In the genomic region with DNA sequence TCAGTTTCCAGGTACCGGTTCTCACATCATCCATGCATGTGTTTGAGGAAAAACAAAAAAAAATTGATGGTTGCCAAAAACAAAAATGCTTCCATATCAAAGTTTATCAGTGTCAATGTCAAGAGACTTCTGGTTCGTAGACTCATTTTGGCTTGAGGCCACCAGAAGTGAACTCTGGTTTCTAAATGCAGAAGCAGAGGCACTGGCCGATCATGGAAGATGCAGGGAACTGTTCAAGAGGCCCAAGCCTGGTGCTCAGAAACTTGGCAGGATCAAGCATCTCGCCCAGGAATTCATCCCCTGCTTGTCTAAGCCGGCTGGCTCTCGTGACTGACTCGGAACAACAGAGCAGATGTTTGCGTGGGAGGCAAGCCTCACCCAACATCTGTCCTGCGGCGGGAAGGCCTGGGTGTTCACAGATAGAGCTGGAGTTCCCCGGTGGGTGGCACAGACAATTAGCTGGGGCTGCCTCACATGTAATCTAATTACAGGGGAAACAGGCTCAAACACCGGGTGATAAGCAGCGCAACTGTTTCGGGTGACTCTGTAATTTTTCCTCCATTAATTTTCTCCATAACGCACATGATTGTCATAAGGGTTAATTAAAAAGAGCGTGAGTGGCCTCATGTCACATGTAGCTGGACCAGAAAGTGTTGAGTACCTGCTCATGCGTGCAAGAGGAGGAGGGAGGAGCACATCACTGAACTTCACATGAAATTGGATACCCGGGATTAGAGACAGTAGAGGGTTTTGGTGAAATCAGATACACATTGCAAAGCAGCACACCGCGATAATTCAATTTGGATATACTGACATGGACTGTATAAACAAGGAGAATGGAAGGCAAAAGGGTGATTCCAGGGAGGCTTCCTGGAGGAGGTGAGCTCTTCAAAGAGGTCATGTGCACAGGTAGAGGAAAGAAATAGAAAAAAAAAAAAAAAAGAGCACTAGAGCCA, we compare ENCODE assay signal across 8 cellular contexts.
DNase-seq lines count a peak whose midpoint lies in the region; ATAC-seq and TF ChIP-seq lines count a peak whose summit lies in the region.

No MANE protein-coding gene starts in this region.

- peaks cover 76% of the 10 kb centered on the region for H3K4me1 Mint-ChIP-seq in osteocyte (ENCODE audit: unreplicated experiment)

- TF ChIP-seq POLR2A in vagina (IDR thresholded peaks at IDR 0.05) = no peak

- H3K9me3 Mint-ChIP-seq in osteocyte (ENCODE audit: unreplicated experiment) = no peaks in the 10 kb centered on the region

- H3K27me3 ChIP-seq in vagina = no peaks in the 10 kb centered on the region
- no peaks in the 10 kb centered on the region for H3K27me3 ChIP-seq in PC-9 (ENCODE audit: insufficient read depth, low read depth)

- no peak overlapping the region for H3K4me2 ChIP-seq in PC-9

- H3K79me2 ChIP-seq in PC-9 (ENCODE audit: low read depth) = no peaks in the 10 kb centered on the region

- H3K4me1 ChIP-seq in vagina = peaks cover 65% of the 10 kb centered on the region
- H3K4me1 ChIP-seq in PC-9 (replicated peaks; ENCODE audit: insufficient read depth) = no peaks in the 10 kb centered on the region

- no peaks in the 10 kb centered on the region for H3K36me3 Mint-ChIP-seq in osteocyte (ENCODE audit: unreplicated experiment)

- no peak overlapping the region for H2AFZ ChIP-seq in PC-9

- peak; percentile 61 to 74 for ATAC-seq in activated CD4-positive, CD25-positive, alpha-beta regulatory T cell treated with anti-CD3 and anti-CD28 coated beads, Interleukin-2, amount 50 U/mL, for 24 hours

- no peak for DNase-seq in activated CD4-positive, CD25-positive, alpha-beta regulatory T cell (lab: John Stamatoyannopoulos, UW)
- DNase-seq in NCI-H128 (lab: John Stamatoyannopoulos, UW; ENCODE audit: unreplicated experiment) (peak; percentile 66), UCSD-AML1 (lab: John Stamatoyannopoulos, UW; ENCODE audit: unreplicated experiment) (peak; percentile 94), epidermal melanocyte (ENCODE audit: insufficient read length, low spot score) (peak; percentile 82), osteocyte (ENCODE audit: extremely low spot score, unreplicated experiment) (peak; percentile 89), vagina (ENCODE audit: extremely low spot score in 2 of 2) (peak in 1 of 2 donors; percentile 94), PC-9 (no peak)

- no peak overlapping the region for H3K4me3 Mint-ChIP-seq in osteocyte (ENCODE audit: unreplicated experiment)

- no peaks in the 10 kb centered on the region for H3K9me3 ChIP-seq in vagina
- no peaks in the 10 kb centered on the region for H3K9me3 ChIP-seq in PC-9 (ENCODE audit: insufficient read depth, low read depth)

- BruUV-seq in PC-9 (replicated peaks; lab: Mats Ljungman, UMichigan) = no TSS peak

- H3K4me3 ChIP-seq in vagina (no peak overlapping the region), PC-9 (no peak overlapping the region)

- CTCF ChIA-PET in PC-9 (lab: Charles Lee) = no interaction called here

- no peaks in the 10 kb centered on the region for H4K20me1 ChIP-seq in PC-9 (ENCODE audit: insufficient read depth)

- no peaks in the 10 kb centered on the region for H3K36me3 ChIP-seq in vagina
- H3K36me3 ChIP-seq in PC-9 (ENCODE audit: low read depth) = no peaks in the 10 kb centered on the region

- intact Hi-C loops in vagina (cut with DNase I) = loop anchor here (10.0 kb wide), 1 partner anchor 61 kb away; no protein-coding TSS in a partner anchor
- intact Hi-C loops in PC-9 (cut with micrococcal nuclease; ENCODE audit: unreplicated experiment) = no loop called here

- H3K9me2 ChIP-seq in PC-9 (ENCODE audit: insufficient read depth) = no peaks in the 10 kb centered on the region

- TF ChIP-seq CTCF in osteocyte (IDR thresholded peaks at IDR 0.05) = no peak
- no peak for TF ChIP-seq CTCF in vagina (IDR thresholded peaks at IDR 0.05)
- TF ChIP-seq CTCF in PC-9 (conservative IDR thresholded peaks at IDR 0.05) = no peak

- peak overlapping the region; percentile 94 for H3K27ac Mint-ChIP-seq in osteocyte (ENCODE audit: unreplicated experiment)

- POLR2A ChIA-PET in PC-9 (lab: Charles Lee; ENCODE audit: unreplicated experiment) = no interaction called here

- no peaks in the 10 kb centered on the region for H3F3A ChIP-seq in PC-9 (ENCODE audit: insufficient read depth, low read depth)

- H3K27ac ChIP-seq in vagina = peak overlapping the region; percentile 58
- no peak overlapping the region for H3K27ac ChIP-seq in PC-9

- H3K27me3 Mint-ChIP-seq in osteocyte (ENCODE audit: unreplicated experiment) = peaks cover 12% of the 10 kb centered on the region

Comparison
In these comparisons a context has a peak if more than half of its experiments do, and no peak if none do; other contexts are left out.
1. DNase-seq: peak in NCI-H128 (single experiment), UCSD-AML1 (single experiment), epidermal melanocyte (single experiment) and osteocyte (single experiment); none in activated CD4-positive, CD25-positive, alpha-beta regulatory T cell (0 of 4) and PC-9 (0 of 2).